16 cellular contexts compared by ENCODE assay signal in genomic region chr9:111700776-111701175, GRCh38. TPM values are rescaled to one million over a fixed set of nuclear protein-coding genes. Genes with fewer than 3 reads are reported as not detected.
DNase-seq lines count a peak whose midpoint lies in the region; ATAC-seq and TF ChIP-seq lines count a peak whose summit lies in the region.
"Had no signal": no experiment of that assay in that cellular context is flagged by ENCODE, and none has a peak within 500 bp of the region (broad histone marks: within the 10 kb centered on the region; RNA-seq: fewer than 3 reads in every experiment).

No MANE protein-coding gene starts in this region.

- CTCF ChIA-PET in PC-3 (lab: Charles Lee), result no interaction called here

- H3K9ac ChIP-seq in PC-3 (ENCODE audit: low read length), result no peak overlapping the region

- H3K79me2 ChIP-seq in PC-3 (ENCODE audit: low read length), result no peaks in the 10 kb centered on the region

- H2AFZ ChIP-seq in PC-3 (ENCODE audit: low read length), result no peak overlapping the region

- TF ChIP-seq CTCF in PC-3 (conservative IDR thresholded peaks at IDR 0.05; ENCODE audit: low read depth, low read length) (no peak), breast epithelium (IDR thresholded peaks at IDR 0.05) (no peak)

- H3K9me3 ChIP-seq in PC-3 (ENCODE audit: low read length), result no peaks in the 10 kb centered on the region
- no peaks in the 10 kb centered on the region for H3K9me3 ChIP-seq in breast epithelium
- H3K9me3 ChIP-seq: upper lobe of right lung had no signal

- ATAC-seq in PC-3 (peak; percentile 70), GM21447 (IDR thresholded peaks at IDR 0.05; ENCODE audit: unreplicated experiment) (no peak), HG03520 (IDR thresholded peaks at IDR 0.05; ENCODE audit: unreplicated experiment) (no peak)
- ATAC-seq: activated T-cell treated with anti-CD3 and anti-CD28 coated beads, Interleukin-2, amount 50 U/mL, for 4 hours; upper lobe of right lung had no signal

- DNase-seq in GF-D8 (lab: John Stamatoyannopoulos, UW) (peak; percentile 15), PC-3 (peak; percentile 3), glomerular endothelial cell (ENCODE audit: extremely low read depth, low read depth, low spot score) (peak; percentile 65), mucosa of gallbladder (ENCODE audit: low spot score) (peak; percentile 24), breast epithelium (ENCODE audit: low spot score in 2 of 2) (no peak), COR-L47 (lab: John Stamatoyannopoulos, UW) (no peak)
- DNase-seq: activated naive CD4-positive, alpha-beta T cell treated with Interleukin-2 at 50 U/mL for 16 hours; activated T-cell treated with anti-CD3 and anti-CD28 coated beads, Interleukin-2, amount 50 U/mL, for 4 hours; amniotic stem cell; foreskin fibroblast; NCI-H524; upper lobe of right lung had no signal

- no peak for TF ChIP-seq POLR2A in breast epithelium (IDR thresholded peaks at IDR 0.05)

- H4K20me1 ChIP-seq in PC-3 (ENCODE audit: low read length), result no peaks in the 10 kb centered on the region

- H3K9me2 ChIP-seq in PC-3 (replicated peaks; ENCODE audit: low read length), result no peaks in the 10 kb centered on the region

- no peak overlapping the region for H3K4me2 ChIP-seq in PC-3 (ENCODE audit: low read length)

- H3K27ac ChIP-seq in PC-3 (ENCODE audit: low read length) (no peak overlapping the region), breast epithelium (no peak overlapping the region)
- H3K27ac ChIP-seq: epithelial cell of prostate, upper lobe of right lung had no signal

- intact Hi-C loops in PC-3 (cut with micrococcal nuclease) (no loop called here), breast epithelium (cut with DNase I; ENCODE audit: low total_unique reads) (no loop called here)

- BruUV-seq in PC-3 (replicated peaks; lab: Mats Ljungman, UMichigan), result no TSS peak

- H3K4me3 ChIP-seq in PC-3 (ENCODE audit: low read length) (no peak overlapping the region), breast epithelium (no peak overlapping the region)
- H3K4me3 ChIP-seq: BLaER1 treated with 17β-estradiol and CSF1 and Interleukin-3, amounts not matched to agents 10 nM and 100 nM; upper lobe of right lung had no signal

- H3K36me3 ChIP-seq in PC-3 (ENCODE audit: low read depth, low read length), result no peaks in the 10 kb centered on the region
- H3K36me3 ChIP-seq in breast epithelium, result no peaks in the 10 kb centered on the region
- H3K36me3 ChIP-seq: upper lobe of right lung had no signal

- no peaks in the 10 kb centered on the region for H3F3A ChIP-seq in PC-3 (ENCODE audit: low read length, unreplicated experiment)

- POLR2A ChIA-PET in PC-3 (lab: Charles Lee; ENCODE audit: unreplicated experiment), result no interaction called here

- no peaks in the 10 kb centered on the region; the same call in 1 of the 2 replicates for H3K4me1 ChIP-seq in PC-3 (ENCODE audit: insufficient read depth, low read length)
- no peaks in the 10 kb centered on the region for H3K4me1 ChIP-seq in breast epithelium
- H3K4me1 ChIP-seq: upper lobe of right lung had no signal

- no peaks in the 10 kb centered on the region for H3K27me3 ChIP-seq in PC-3 (ENCODE audit: low read length)
- H3K27me3 ChIP-seq in breast epithelium, result no peaks in the 10 kb centered on the region
- H3K27me3 ChIP-seq: BLaER1 treated with 17β-estradiol and CSF1 and Interleukin-3, amounts not matched to agents 10 nM and 100 nM; upper lobe of right lung had no signal

RNA-seq across cellular contexts. Expression of gene GNG10, which starts 39.4 kb away (rescaled TPM):
- total RNA-seq in PC-3 (2014; rRNA removed) (27.1 and 50.7 TPM in 2 replicates), glomerular endothelial cell (50.9 and 65.7 TPM in 2 replicates), mucosa of gallbladder (26.0 TPM), breast epithelium (10 to 100 TPM; 53.4 to 95.7 (median 91.4) TPM)

Comparison
In these comparisons a context has a peak if more than half of its experiments do, and no peak if none do; other contexts are left out.
1. DNase-seq: peak in GF-D8 (single experiment), PC-3 (single experiment), glomerular endothelial cell (single experiment) and mucosa of gallbladder (single experiment); none in breast epithelium (0 of 2) and COR-L47 (single experiment).